Comparison of ENCODE assay signal across 1 cellular context in the genomic region with DNA sequence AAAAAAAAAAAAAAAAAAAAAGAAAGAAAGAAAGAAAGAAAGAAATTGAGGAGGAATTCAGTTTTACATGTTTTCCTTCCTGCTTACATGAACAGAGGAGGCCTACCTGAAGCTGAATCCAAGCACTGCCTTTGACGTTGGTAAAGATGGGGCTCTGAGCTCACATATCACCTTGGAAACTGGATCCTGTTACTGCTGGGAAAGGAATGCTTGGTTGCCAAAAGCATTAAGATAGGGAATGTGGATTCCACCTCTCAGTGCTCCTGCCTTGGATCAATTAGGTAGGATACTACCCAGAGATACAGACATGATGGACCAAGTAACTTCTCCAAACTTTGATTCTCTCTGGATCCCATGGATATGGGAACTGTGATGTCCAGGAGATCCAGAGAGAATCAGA.
TF ChIP-seq lines count a peak whose summit lies in the region.

No MANE protein-coding gene starts in this region.

TF ChIP-seq in IMR-90, 13 proteins besides CTCF, POLR2A, EP300 and RAD21 (continued from another document):
- no peak for TF ChIP-seq NFE2L2 (IDR thresholded peaks at IDR 0.05; ENCODE audit: low read depth, low read length)
- no peak for TF ChIP-seq BHLHE40 (IDR thresholded peaks at IDR 0.05; ENCODE audit: low read depth, low read length)
- TF ChIP-seq MAFK (IDR thresholded peaks at IDR 0.05; ENCODE audit: low read depth, low read length) = no peak
- TF ChIP-seq CHD1 (IDR thresholded peaks at IDR 0.05; ENCODE audit: low read depth, low read length) = no peak
- TF ChIP-seq RFX5 (IDR thresholded peaks at IDR 0.05; ENCODE audit: low read depth, low read length) = no peak
